ENCODE assay signal across 1 cellular context in the genomic region with DNA sequence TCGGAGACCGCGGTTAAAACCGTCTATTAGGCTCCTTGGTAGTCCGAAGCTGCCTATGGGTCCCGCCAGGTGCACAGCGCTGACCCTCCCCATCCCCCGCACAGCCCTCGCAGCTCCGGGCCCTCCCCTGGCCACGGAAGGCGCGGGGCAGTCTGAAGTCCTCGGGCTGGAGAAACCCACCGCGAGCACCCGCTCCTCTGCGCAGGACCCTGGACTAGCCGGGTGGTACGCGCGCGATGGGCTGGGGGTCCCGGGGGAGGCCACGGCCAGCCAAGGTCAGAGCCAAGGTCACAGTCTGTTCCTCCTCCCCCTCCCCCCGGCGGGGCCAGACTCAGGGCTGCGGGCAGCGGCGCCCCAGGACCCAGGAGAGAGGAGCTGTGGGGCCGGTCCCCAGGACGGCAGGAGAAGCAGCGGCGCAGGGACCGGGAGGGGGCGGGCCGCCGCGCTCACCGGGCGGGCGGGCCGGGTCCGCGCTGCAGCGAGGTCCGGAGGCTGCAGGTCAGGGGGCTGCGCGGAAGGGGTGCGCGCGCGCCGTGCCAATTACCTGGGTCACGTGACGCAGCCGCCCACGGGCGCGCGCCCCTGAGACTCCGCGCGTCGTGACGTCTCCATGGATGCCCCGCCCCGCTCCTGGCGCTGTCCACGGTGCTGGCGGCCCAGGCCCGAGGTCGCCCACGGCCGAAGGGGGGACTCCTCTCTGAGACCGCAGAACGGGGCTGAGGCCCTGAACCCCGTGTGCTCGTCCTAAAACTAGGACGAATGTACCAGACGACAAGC.
A peak's percentile ranks its signal among the peaks of the same experiment; 100 is the strongest.
TF ChIP-seq lines count a peak whose summit lies in the region.

Gene OGDHL (minus strand): TSS at position 535 of the 777 bp plus-strand sequence. CDS start 3,731 bp downstream, outside the sequence.

TF ChIP-seq in HepG2, 621 proteins besides CTCF, POLR2A, EP300 and RAD21 (continued from another document and continues in another):
- TF ChIP-seq CREB3 (CRISPR knock-in tag; IDR thresholded peaks at IDR 0.05) (peak; percentile 97), PPARG (CRISPR knock-in tag; conservative IDR thresholded peaks at IDR 0.05) (peak; percentile 70; the same call in 1 of the 2 replicates), GABPB1 (CRISPR knock-in tag; IDR thresholded peaks at IDR 0.05) (peak; percentile 80), FOSL2 (CRISPR knock-in tag; IDR thresholded peaks at IDR 0.05) (peak; percentile 73), HOXA3 (CRISPR knock-in tag; IDR thresholded peaks at IDR 0.05) (peak; percentile 93), ZNF572 (CRISPR knock-in tag; IDR thresholded peaks at IDR 0.05) (0 out of 2 replicates have a peak, but pooled peaks have one; percentile 25), ZNF629 (CRISPR knock-in tag; conservative IDR thresholded peaks at IDR 0.05) (0 out of 2 replicates have a peak, but pooled peaks have one; percentile 43), ZNF879 (CRISPR knock-in tag; IDR thresholded peaks at IDR 0.05) (peak; percentile 93; the same call in 1 of the 2 replicates), MLLT10 (CRISPR knock-in tag; IDR thresholded peaks at IDR 0.05) (no peak), TBL1XR1 (IDR thresholded peaks at IDR 0.05; ENCODE audit: borderline replicate concordance, low read length, partially characterized antibody) (no peak), MXD4 (CRISPR knock-in tag; IDR thresholded peaks at IDR 0.05) (peak; percentile 94), PCBP2 (optimal IDR thresholded peaks at IDR 0.05; ENCODE audit: low read depth, low read length, poor library complexity, severe bottlenecking) (no peak), ZNF503 (CRISPR knock-in tag; IDR thresholded peaks at IDR 0.05) (peak; percentile 76), MAFK (conservative IDR thresholded peaks at IDR 0.05 in 1 of 2, IDR thresholded peaks at IDR 0.05 in 1 of 2; ENCODE audit: low read length in 2 of 2) (no peak), ZBTB40 (IDR thresholded peaks at IDR 0.05) (no peak), ZBTB40 (CRISPR knock-in tag; IDR thresholded peaks at IDR 0.05) (peak; percentile 89), ZNF589 (CRISPR knock-in tag; conservative IDR thresholded peaks at IDR 0.05) (peak; percentile 99), RXRB (CRISPR knock-in tag; IDR thresholded peaks at IDR 0.05; ENCODE audit: borderline replicate concordance) (peak; percentile 91), ZNF468 (CRISPR knock-in tag; IDR thresholded peaks at IDR 0.05) (peak; percentile 86; the same call in 1 of the 2 replicates), CBX5 (CRISPR knock-in tag; IDR thresholded peaks at IDR 0.05; ENCODE audit: borderline replicate concordance) (peak; percentile 72; the same call in 1 of the 2 replicates), TBX2 (CRISPR knock-in tag; IDR thresholded peaks at IDR 0.05; ENCODE audit: borderline replicate concordance) (peak; percentile 84), NAIF1 (CRISPR knock-in tag; IDR thresholded peaks at IDR 0.05; ENCODE audit: borderline replicate concordance) (peak; percentile 62; the same call in 1 of the 2 replicates), SP140L (CRISPR knock-in tag; IDR thresholded peaks at IDR 0.05; ENCODE audit: borderline replicate concordance) (peak; percentile 92; the same call in 1 of the 2 replicates), SATB2 (CRISPR knock-in tag; IDR thresholded peaks at IDR 0.05) (peak; percentile 98), ZNF225 (CRISPR knock-in tag; IDR thresholded peaks at IDR 0.05) (peak; percentile 76; the same call in 1 of the 2 replicates), EHMT2 (IDR thresholded peaks at IDR 0.05; ENCODE audit: borderline replicate concordance, low read depth, low read length) (peak; percentile 66; the same call in 1 of the 2 replicates), ZMAT3 (CRISPR knock-in tag; conservative IDR thresholded peaks at IDR 0.05) (peak; percentile 99), SSRP1 (CRISPR knock-in tag; IDR thresholded peaks at IDR 0.05) (no peak), ZNF850 (CRISPR knock-in tag; conservative IDR thresholded peaks at IDR 0.05) (no peak)
- TF ChIP-seq, protein P1, sequence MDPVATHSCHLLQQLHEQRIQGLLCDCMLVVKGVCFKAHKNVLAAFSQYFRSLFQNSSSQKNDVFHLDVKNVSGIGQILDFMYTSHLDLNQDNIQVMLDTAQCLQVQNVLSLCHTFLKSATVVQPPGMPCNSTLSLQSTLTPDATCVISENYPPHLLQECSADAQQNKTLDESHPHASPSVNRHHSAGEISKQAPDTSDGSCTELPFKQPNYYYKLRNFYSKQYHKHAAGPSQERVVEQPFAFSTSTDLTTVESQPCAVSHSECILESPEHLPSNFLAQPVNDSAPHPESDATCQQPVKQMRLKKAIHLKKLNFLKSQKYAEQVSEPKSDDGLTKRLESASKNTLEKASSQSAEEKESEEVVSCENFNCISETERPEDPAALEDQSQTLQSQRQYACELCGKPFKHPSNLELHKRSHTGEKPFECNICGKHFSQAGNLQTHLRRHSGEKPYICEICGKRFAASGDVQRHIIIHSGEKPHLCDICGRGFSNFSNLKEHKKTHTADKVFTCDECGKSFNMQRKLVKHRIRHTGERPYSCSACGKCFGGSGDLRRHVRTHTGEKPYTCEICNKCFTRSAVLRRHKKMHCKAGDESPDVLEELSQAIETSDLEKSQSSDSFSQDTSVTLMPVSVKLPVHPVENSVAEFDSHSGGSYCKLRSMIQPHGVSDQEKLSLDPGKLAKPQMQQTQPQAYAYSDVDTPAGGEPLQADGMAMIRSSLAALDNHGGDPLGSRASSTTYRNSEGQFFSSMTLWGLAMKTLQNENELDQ (CRISPR knock-in tag; IDR thresholded peaks at IDR 0.05; ENCODE audit: borderline replicate concordance), result peak; percentile 98
- TF ChIP-seq, protein P2, sequence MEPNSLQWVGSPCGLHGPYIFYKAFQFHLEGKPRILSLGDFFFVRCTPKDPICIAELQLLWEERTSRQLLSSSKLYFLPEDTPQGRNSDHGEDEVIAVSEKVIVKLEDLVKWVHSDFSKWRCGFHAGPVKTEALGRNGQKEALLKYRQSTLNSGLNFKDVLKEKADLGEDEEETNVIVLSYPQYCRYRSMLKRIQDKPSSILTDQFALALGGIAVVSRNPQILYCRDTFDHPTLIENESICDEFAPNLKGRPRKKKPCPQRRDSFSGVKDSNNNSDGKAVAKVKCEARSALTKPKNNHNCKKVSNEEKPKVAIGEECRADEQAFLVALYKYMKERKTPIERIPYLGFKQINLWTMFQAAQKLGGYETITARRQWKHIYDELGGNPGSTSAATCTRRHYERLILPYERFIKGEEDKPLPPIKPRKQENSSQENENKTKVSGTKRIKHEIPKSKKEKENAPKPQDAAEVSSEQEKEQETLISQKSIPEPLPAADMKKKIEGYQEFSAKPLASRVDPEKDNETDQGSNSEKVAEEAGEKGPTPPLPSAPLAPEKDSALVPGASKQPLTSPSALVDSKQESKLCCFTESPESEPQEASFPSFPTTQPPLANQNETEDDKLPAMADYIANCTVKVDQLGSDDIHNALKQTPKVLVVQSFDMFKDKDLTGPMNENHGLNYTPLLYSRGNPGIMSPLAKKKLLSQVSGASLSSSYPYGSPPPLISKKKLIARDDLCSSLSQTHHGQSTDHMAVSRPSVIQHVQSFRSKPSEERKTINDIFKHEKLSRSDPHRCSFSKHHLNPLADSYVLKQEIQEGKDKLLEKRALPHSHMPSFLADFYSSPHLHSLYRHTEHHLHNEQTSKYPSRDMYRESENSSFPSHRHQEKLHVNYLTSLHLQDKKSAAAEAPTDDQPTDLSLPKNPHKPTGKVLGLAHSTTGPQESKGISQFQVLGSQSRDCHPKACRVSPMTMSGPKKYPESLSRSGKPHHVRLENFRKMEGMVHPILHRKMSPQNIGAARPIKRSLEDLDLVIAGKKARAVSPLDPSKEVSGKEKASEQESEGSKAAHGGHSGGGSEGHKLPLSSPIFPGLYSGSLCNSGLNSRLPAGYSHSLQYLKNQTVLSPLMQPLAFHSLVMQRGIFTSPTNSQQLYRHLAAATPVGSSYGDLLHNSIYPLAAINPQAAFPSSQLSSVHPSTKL (CRISPR knock-in tag; IDR thresholded peaks at IDR 0.05), result peak; percentile 73
- TF ChIP-seq, protein P3, sequence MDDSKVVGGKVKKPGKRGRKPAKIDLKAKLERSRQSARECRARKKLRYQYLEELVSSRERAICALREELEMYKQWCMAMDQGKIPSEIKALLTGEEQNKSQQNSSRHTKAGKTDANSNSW (CRISPR knock-in tag; IDR thresholded peaks at IDR 0.05; ENCODE audit: borderline replicate concordance), result peak; percentile 80; the same call in 1 of the 2 replicates
